2 cellular contexts compared by ENCODE assay signal in genomic region chr6:75262716-75263463, GRCh38.
TF ChIP-seq lines count a peak whose summit lies in the region.

No MANE protein-coding gene starts in this region.

TF ChIP-seq in SK-N-SH treated with all-trans-retinoic acid at 6 μM for 48 hours, 23 proteins besides CTCF, POLR2A, EP300 and RAD21 (continued from another document):
- TF ChIP-seq, protein P1, sequence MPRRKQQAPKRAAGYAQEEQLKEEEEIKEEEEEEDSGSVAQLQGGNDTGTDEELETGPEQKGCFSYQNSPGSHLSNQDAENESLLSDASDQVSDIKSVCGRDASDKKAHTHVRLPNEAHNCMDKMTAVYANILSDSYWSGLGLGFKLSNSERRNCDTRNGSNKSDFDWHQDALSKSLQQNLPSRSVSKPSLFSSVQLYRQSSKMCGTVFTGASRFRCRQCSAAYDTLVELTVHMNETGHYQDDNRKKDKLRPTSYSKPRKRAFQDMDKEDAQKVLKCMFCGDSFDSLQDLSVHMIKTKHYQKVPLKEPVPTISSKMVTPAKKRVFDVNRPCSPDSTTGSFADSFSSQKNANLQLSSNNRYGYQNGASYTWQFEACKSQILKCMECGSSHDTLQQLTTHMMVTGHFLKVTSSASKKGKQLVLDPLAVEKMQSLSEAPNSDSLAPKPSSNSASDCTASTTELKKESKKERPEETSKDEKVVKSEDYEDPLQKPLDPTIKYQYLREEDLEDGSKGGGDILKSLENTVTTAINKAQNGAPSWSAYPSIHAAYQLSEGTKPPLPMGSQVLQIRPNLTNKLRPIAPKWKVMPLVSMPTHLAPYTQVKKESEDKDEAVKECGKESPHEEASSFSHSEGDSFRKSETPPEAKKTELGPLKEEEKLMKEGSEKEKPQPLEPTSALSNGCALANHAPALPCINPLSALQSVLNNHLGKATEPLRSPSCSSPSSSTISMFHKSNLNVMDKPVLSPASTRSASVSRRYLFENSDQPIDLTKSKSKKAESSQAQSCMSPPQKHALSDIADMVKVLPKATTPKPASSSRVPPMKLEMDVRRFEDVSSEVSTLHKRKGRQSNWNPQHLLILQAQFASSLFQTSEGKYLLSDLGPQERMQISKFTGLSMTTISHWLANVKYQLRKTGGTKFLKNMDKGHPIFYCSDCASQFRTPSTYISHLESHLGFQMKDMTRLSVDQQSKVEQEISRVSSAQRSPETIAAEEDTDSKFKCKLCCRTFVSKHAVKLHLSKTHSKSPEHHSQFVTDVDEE (CRISPR knock-in tag; IDR thresholded peaks at IDR 0.05), result no peak
- TF ChIP-seq, protein P2, sequence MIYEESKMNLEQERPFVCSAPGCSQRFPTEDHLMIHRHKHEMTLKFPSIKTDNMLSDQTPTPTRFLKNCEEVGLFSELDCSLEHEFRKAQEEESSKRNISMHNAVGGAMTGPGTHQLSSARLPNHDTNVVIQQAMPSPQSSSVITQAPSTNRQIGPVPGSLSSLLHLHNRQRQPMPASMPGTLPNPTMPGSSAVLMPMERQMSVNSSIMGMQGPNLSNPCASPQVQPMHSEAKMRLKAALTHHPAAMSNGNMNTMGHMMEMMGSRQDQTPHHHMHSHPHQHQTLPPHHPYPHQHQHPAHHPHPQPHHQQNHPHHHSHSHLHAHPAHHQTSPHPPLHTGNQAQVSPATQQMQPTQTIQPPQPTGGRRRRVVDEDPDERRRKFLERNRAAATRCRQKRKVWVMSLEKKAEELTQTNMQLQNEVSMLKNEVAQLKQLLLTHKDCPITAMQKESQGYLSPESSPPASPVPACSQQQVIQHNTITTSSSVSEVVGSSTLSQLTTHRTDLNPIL (CRISPR knock-in tag; IDR thresholded peaks at IDR 0.05; ENCODE audit: low read depth), result no peak
- TF ChIP-seq ZC3H10 (CRISPR knock-in tag; IDR thresholded peaks at IDR 0.05), result no peak
- no peak for TF ChIP-seq ARNTL (CRISPR knock-in tag; IDR thresholded peaks at IDR 0.05; ENCODE audit: borderline replicate concordance, low read depth)
- no peak for TF ChIP-seq BACH2 (CRISPR knock-in tag; IDR thresholded peaks at IDR 0.05; ENCODE audit: borderline replicate concordance)
- no peak for TF ChIP-seq PPARA (CRISPR knock-in tag; IDR thresholded peaks at IDR 0.05; ENCODE audit: borderline replicate concordance)
- no peak for TF ChIP-seq RARB (CRISPR knock-in tag; IDR thresholded peaks at IDR 0.05)
- TF ChIP-seq ZFP3 (CRISPR knock-in tag; IDR thresholded peaks at IDR 0.05), result no peak
- TF ChIP-seq, protein P3, sequence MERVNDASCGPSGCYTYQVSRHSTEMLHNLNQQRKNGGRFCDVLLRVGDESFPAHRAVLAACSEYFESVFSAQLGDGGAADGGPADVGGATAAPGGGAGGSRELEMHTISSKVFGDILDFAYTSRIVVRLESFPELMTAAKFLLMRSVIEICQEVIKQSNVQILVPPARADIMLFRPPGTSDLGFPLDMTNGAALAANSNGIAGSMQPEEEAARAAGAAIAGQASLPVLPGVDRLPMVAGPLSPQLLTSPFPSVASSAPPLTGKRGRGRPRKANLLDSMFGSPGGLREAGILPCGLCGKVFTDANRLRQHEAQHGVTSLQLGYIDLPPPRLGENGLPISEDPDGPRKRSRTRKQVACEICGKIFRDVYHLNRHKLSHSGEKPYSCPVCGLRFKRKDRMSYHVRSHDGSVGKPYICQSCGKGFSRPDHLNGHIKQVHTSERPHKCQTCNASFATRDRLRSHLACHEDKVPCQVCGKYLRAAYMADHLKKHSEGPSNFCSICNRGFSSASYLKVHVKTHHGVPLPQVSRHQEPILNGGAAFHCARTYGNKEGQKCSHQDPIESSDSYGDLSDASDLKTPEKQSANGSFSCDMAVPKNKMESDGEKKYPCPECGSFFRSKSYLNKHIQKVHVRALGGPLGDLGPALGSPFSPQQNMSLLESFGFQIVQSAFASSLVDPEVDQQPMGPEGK (CRISPR knock-in tag; IDR thresholded peaks at IDR 0.05; ENCODE audit: borderline replicate concordance), result no peak
- TF ChIP-seq, protein P4, sequence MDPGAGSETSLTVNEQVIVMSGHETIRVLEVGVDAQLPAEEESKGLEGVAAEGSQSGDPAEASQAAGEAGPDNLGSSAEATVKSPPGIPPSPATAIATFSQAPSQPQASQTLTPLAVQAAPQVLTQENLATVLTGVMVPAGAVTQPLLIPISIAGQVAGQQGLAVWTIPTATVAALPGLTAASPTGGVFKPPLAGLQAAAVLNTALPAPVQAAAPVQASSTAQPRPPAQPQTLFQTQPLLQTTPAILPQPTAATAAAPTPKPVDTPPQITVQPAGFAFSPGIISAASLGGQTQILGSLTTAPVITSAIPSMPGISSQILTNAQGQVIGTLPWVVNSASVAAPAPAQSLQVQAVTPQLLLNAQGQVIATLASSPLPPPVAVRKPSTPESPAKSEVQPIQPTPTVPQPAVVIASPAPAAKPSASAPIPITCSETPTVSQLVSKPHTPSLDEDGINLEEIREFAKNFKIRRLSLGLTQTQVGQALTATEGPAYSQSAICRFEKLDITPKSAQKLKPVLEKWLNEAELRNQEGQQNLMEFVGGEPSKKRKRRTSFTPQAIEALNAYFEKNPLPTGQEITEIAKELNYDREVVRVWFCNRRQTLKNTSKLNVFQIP (CRISPR knock-in tag; IDR thresholded peaks at IDR 0.05; ENCODE audit: borderline replicate concordance, low read depth), result no peak

TF ChIP-seq in SK-N-SH, 30 proteins besides CTCF, POLR2A, EP300 and RAD21 (continued from another document):
- TF ChIP-seq SIN3A (IDR thresholded peaks at IDR 0.05; ENCODE audit: borderline replicate concordance, low read depth, low read length), result no peak
- TF ChIP-seq MAX (IDR thresholded peaks at IDR 0.05; ENCODE audit: low read depth), result no peak
